16 cellular contexts compared by ENCODE assay signal in the genomic region with DNA sequence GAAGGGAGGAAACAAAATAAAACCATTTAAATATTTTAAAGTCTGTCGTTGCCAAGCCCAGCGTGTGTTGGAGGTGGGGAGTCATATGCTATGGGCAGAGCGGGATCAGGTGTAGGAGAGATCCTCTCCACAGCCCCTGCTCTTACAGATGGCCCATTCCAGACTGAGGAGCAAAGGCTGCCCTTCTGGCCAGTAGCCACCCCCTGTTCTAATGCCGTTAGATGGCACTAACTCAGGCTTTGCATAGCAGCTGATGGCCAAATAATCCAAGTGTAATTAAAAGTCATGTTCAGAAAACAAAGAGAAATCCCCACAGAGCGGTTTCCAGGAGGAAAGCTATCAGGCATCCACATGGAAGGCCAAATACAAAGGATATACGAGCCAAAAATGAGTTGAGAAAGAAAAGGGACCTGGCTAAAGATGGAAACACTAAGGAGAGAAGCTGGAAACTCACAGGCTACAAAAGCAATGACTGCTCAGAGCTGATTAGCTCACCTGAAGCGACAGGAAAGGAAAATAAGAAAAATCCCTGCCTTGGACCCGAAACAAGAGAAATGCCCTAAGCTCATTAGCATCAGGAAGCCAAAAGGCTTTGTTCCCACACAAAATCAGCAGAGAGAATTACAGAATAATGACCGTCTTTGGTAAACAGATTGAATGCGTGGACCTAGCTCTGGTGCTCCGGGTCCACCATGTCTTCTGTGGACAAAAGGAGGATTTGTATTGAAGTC.
"Had no signal": no experiment of that assay in that cellular context is flagged by ENCODE, and none has a peak within 500 bp of the region (broad histone marks: within the 10 kb centered on the region; RNA-seq: fewer than 3 reads in every experiment).

No MANE protein-coding gene starts in this region.

- H3K27me3 ChIP-seq: right lobe of liver, upper lobe of left lung had no signal

- H3K27ac Mint-ChIP-seq: activated CD8-positive, alpha-beta T cell treated with anti-CD3 and anti-CD28 coated beads for 36 hours; activated naive CD4-positive, alpha-beta T cell treated with anti-CD3 and anti-CD28 coated beads, Interleukin-2, amount 50 U/mL, for 72 hours; immature natural killer cell; nephron; T-helper 17 cell had no signal

- H3K36me3 ChIP-seq: prostate gland, right lobe of liver, upper lobe of left lung had no signal

- H3K9me3 ChIP-seq: prostate gland, right lobe of liver, upper lobe of left lung had no signal

- H3K4me3 Mint-ChIP-seq: activated CD8-positive, alpha-beta T cell treated with anti-CD3 and anti-CD28 coated beads for 36 hours; activated T-cell treated with anti-CD3 and anti-CD28 coated beads, Interleukin-2, amount 50 U/mL, for 4 hours; immature natural killer cell; nephron; T-helper 17 cell had no signal

- H3K27ac ChIP-seq: coronary artery, prostate gland, right lobe of liver, upper lobe of left lung had no signal

- H3K27me3 Mint-ChIP-seq: activated CD8-positive, alpha-beta T cell treated with anti-CD3 and anti-CD28 coated beads for 36 hours; T-helper 17 cell had no signal

- H3K9me3 Mint-ChIP-seq: nephron had no signal

- DNase-seq: activated CD4-positive, alpha-beta T cell treated with anti-CD3 and anti-CD28 coated beads for 48 hours; activated CD8-positive, alpha-beta T cell treated with anti-CD3 and anti-CD28 coated beads for 36 hours; activated effector memory CD4-positive, alpha-beta T cell treated with anti-CD3 and anti-CD28 coated beads, Interleukin-2, amount 50 U/mL, for 16 hours; activated T-cell treated with anti-CD3 and anti-CD28 coated beads, Interleukin-2, amount 50 U/mL, for 4 hours; effector CD4-positive, alpha-beta T cell; foreskin fibroblast; immature natural killer cell; right lobe of liver; stimulated activated naive CD8-positive, alpha-beta T cell treated with anti-CD3 and anti-CD28 coated beads, Interleukin-15, Interleukin-2, amounts not matched to agents 100 U/mL and 50 U/mL, for 24 hours; T-helper 17 cell; upper lobe of left lung had no signal

- H3K4me1 ChIP-seq: prostate gland, right lobe of liver, upper lobe of left lung had no signal

- H3K36me3 Mint-ChIP-seq: activated naive CD4-positive, alpha-beta T cell treated with anti-CD3 and anti-CD28 coated beads, Interleukin-2, amount 50 U/mL, for 72 hours; immature natural killer cell had no signal

- H3K4me1 Mint-ChIP-seq: immature natural killer cell, nephron, T-helper 17 cell had no signal

- H3K4me3 ChIP-seq: coronary artery, prostate gland, right lobe of liver, smooth muscle cell, upper lobe of left lung had no signal

- ATAC-seq: activated CD8-positive, alpha-beta T cell treated with anti-CD3 and anti-CD28 coated beads for 36 hours; activated naive CD4-positive, alpha-beta T cell treated with anti-CD3 and anti-CD28 coated beads, Interleukin-2, amount 50 U/mL, for 72 hours; activated T-cell treated with anti-CD3 and anti-CD28 coated beads, Interleukin-2, amount 50 U/mL, for 4 hours; right lobe of liver; stimulated activated naive CD8-positive, alpha-beta T cell treated with anti-CD3 and anti-CD28 coated beads, Interleukin-15, Interleukin-2, amounts not matched to agents 100 U/mL and 50 U/mL, for 24 hours; T-helper 17 cell had no signal
